ENCODE assay signal across 8 cellular contexts in the genomic region with DNA sequence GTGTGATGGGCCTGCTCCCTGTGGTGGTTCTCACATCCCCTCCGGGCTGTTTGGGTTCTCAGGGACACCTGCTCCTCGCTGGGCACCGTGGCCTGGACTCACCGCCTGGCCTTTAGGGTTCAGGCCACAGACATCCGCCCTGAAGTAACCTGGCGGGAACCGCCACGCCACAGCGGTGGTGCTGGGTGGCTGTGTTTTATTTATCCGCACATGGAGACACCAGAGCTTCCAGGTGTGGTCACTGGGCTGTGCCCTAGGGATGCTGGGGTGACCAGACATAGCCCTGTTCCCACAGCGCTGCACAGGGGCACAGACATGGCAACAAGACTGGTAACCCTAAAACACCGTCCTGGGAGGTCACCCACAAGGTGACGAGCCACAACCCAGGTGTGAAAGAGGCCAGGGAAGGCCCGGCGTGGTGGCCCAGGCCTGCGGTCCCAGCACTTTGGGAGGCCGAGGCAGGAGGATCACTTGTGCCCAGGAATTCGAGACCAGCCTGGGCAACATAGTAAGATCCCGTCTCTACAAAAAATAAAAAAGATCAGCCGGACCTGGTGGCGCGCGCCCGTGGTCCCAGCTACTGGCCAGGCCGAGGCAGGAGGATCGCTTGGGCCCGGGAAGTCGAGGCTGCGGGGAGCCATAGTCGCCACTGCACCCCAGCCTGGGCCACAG. TPM values are rescaled to one million over a fixed set of nuclear protein-coding genes. Genes with fewer than 3 reads are reported as not detected.
DNase-seq lines count a peak whose midpoint lies in the region; ATAC-seq and TF ChIP-seq lines count a peak whose summit lies in the region.

No MANE protein-coding gene starts in this region.

- H3K79me2 ChIP-seq in ACC112 (ENCODE audit: control insufficient read depth, insufficient read depth, low read length, unreplicated experiment), result no peaks in the 10 kb centered on the region

- no peaks in the 10 kb centered on the region for H3K27me3 ChIP-seq in ACC112 (ENCODE audit: insufficient read depth, low read length)

- H3K27me3 Mint-ChIP-seq in IgD-negative memory B cell (peaks cover 6% of the 10 kb centered on the region), natural killer cell (ENCODE audit: low read depth in 2 of 2) (peaks cover 7 to 8% of the 10 kb centered on the region in 2 donors)

- in situ Hi-C loops in GM13977 (cut with MboI; ENCODE audit: low pct_unique_long_range_greater_than_20kb, low sequenced_read_pairs, unreplicated experiment), result no loop called here

- H3K4me3 ChIP-seq in ACC112 (ENCODE audit: low read depth, low read length), result peak overlapping the region; percentile 78; the same call in 1 of the 2 replicates
- peak overlapping the region; percentile 81 for H3K4me3 ChIP-seq in coronary artery

- DNase-seq in coronary artery (ENCODE audit: low spot score), result no peak
- DNase-seq in natural killer cell, result no peak
- DNase-seq in GM13977 (ENCODE audit: low spot score), result no peak
- no peak for DNase-seq in cortex of kidney (lab: John Stamatoyannopoulos, UW)

- intact Hi-C loops in natural killer cell (cut with micrococcal nuclease), result loop anchor here (1.0 kb wide), 1 partner anchor 12 kb away; a partner anchor contains a TSS

- no peak for ATAC-seq in natural killer cell
- ATAC-seq in HG03571 (IDR thresholded peaks at IDR 0.05; ENCODE audit: unreplicated experiment), result no peak
- ATAC-seq in GM19397 (IDR thresholded peaks at IDR 0.05; ENCODE audit: unreplicated experiment), result no peak

- H3K4me1 Mint-ChIP-seq in IgD-negative memory B cell, result peaks cover 17 to 22% (median 20%) of the 10 kb centered on the region in 3 donors
- peaks cover 10 to 32% of the 10 kb centered on the region in 2 donors for H3K4me1 Mint-ChIP-seq in natural killer cell

- no peak overlapping the region for H3K27ac ChIP-seq in ACC112 (ENCODE audit: low read depth, low read length)
- no peak overlapping the region for H3K27ac ChIP-seq in coronary artery

- no peaks in the 10 kb centered on the region for H3K9me3 Mint-ChIP-seq in IgD-negative memory B cell
- no peaks in the 10 kb centered on the region for H3K9me3 Mint-ChIP-seq in natural killer cell

- peaks cover 16% of the 10 kb centered on the region for H3K4me1 ChIP-seq in ACC112 (ENCODE audit: control insufficient read depth, insufficient read depth, low read length, unreplicated experiment)

- H3K36me3 ChIP-seq in ACC112 (ENCODE audit: insufficient read depth, low read length), result no peaks in the 10 kb centered on the region

- H3K27ac Mint-ChIP-seq in IgD-negative memory B cell (peak overlapping the region in 1 of 3 donors; percentile 49), natural killer cell (peak overlapping the region; percentile 58 to 77)

- H3K4me3 Mint-ChIP-seq in IgD-negative memory B cell (peak overlapping the region; percentile 46 to 92 (median 74)), natural killer cell (peak overlapping the region; percentile 80)

- no peak for TF ChIP-seq CTCF in coronary artery (IDR thresholded peaks at IDR 0.05)
- no peak for TF ChIP-seq CTCF in natural killer cell (IDR thresholded peaks at IDR 0.05)
- TF ChIP-seq CTCF in GM13977 (IDR thresholded peaks at IDR 0.05; ENCODE audit: extremely low read depth, insufficient read depth, missing control alignments), result no peak

- H3K36me3 Mint-ChIP-seq in IgD-negative memory B cell (no peaks in the 10 kb centered on the region), natural killer cell (no peaks in the 10 kb centered on the region)

- no peak overlapping the region for H2AFZ ChIP-seq in ACC112 (ENCODE audit: low read length, unreplicated experiment)

RNA-seq across cellular contexts. Expression of a gene that starts 0.6 kb away (rescaled TPM):
- 10.9 TPM for polyA plus RNA-seq in IgD-negative memory B cell
- total RNA-seq in natural killer cell, result 10 to 100 TPM; 11.7 to 16.1 (median 13.8) TPM

RNA-seq across cellular contexts. Expression of a gene that starts 12.3 kb away (rescaled TPM):
- 30.3 TPM for polyA plus RNA-seq in IgD-negative memory B cell
- total RNA-seq in natural killer cell, result 10 to 100 TPM; 51.2 to 62.4 (median 54.1) TPM

RNA-seq across cellular contexts. Expression of a gene that starts 24.6 kb away (rescaled TPM):
- 222 TPM for polyA plus RNA-seq in IgD-negative memory B cell
- 10 to 100 TPM; 63.2 to 69.1 (median 66.4) TPM for total RNA-seq in natural killer cell
